Comparison of ENCODE assay signal across 15 cellular contexts in the genomic region with DNA sequence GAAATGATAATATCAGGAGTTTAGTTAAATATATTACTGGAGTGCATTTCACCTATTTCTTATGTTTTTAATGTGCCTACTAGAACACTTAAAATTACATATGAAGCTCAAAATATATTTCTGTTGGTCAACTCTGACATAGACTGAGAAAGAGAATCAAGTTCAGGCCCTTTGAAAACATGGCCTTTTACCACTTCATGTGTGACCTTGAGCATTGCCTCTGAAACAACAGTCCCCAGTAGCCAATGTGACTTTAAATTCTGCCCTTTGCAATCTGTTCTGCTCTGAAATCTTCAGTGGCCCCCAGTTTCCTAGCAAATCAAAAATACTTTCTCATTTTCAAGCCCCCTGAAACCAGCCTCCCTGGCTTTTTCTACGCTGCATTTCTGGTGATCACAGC. TPM values are rescaled to one million over a fixed set of nuclear protein-coding genes. Genes with fewer than 3 reads are reported as not detected.
DNase-seq lines count a peak whose midpoint lies in the region; ATAC-seq and TF ChIP-seq lines count a peak whose summit lies in the region.
"Had no signal": no experiment of that assay in that cellular context is flagged by ENCODE, and none has a peak within 500 bp of the region (broad histone marks: within the 10 kb centered on the region; RNA-seq: fewer than 3 reads in every experiment).

No MANE protein-coding gene starts in this region.

- peaks cover 18 to 24% of the 10 kb centered on the region in 2 donors for H3K4me1 ChIP-seq in adrenal gland (replicated peaks in 1 of 2)
- H3K4me1 ChIP-seq in right cardiac atrium (ENCODE audit: control insufficient read depth, insufficient read depth, low read length): no peaks in the 10 kb centered on the region
- H3K4me1 ChIP-seq in skeletal muscle tissue (ENCODE audit: control insufficient read depth in 3 of 3, insufficient read depth in 3 of 3, low read length in 3 of 3): peaks cover 9 to 15% (median 15%) of the 10 kb centered on the region in 3 donors

- peak overlapping the region; percentile 75 for H3K27ac Mint-ChIP-seq in activated naive CD8-positive, alpha-beta T cell
- H3K27ac Mint-ChIP-seq in activated naive CD8-positive, alpha-beta T cell treated with anti-CD3 and anti-CD28 coated beads, Interleukin-2, amount 50 U/mL, for 24 hours: no peak overlapping the region

- intact Hi-C loops in adrenal gland (cut with DNase I): no loop called here
- intact Hi-C loops in right cardiac atrium (cut with DNase I): no loop called here

- no peaks in the 10 kb centered on the region for H3K27me3 Mint-ChIP-seq in activated naive CD8-positive, alpha-beta T cell
- no peaks in the 10 kb centered on the region for H3K27me3 Mint-ChIP-seq in activated naive CD8-positive, alpha-beta T cell treated with anti-CD3 and anti-CD28 coated beads, Interleukin-2, amount 50 U/mL, for 24 hours

- TF ChIP-seq CTCF in adrenal gland (IDR thresholded peaks at IDR 0.05): no peak

- 77 to 95% (median 82%) methylated on average over 1 of the region's 1 CpG for WGBS in adrenal gland, 4 donors
- 97% methylated on average over 1 of the region's 1 CpG for WGBS in right cardiac atrium

- ATAC-seq in activated naive CD8-positive, alpha-beta T cell treated with anti-CD3 and anti-CD28 coated beads, Interleukin-2, amount 50 U/mL, for 24 hours: no peak
- no peak for ATAC-seq in right cardiac atrium
- ATAC-seq: PC-3 had no signal

- no peak overlapping the region for H3K4me3 ChIP-seq in adrenal gland
- no peak overlapping the region for H3K4me3 ChIP-seq in right cardiac atrium (ENCODE audit: low read length)
- no peak overlapping the region for H3K4me3 ChIP-seq in skeletal muscle tissue (ENCODE audit: low read length in 3 of 3)

- no peak overlapping the region for H3K4me3 Mint-ChIP-seq in activated naive CD8-positive, alpha-beta T cell
- no peak overlapping the region for H3K4me3 Mint-ChIP-seq in activated naive CD8-positive, alpha-beta T cell treated with anti-CD3 and anti-CD28 coated beads, Interleukin-2, amount 50 U/mL, for 24 hours

- peak overlapping the region in 4 of 5 donors; percentile 25 to 46 (median 44) for H3K27ac ChIP-seq in adrenal gland
- peak overlapping the region; percentile 59 for H3K27ac ChIP-seq in right cardiac atrium (ENCODE audit: low read length)
- H3K27ac ChIP-seq in skeletal muscle tissue (ENCODE audit: low read depth, low read length): peak overlapping the region; percentile 8

- H3K9me3 Mint-ChIP-seq in activated naive CD8-positive, alpha-beta T cell (ENCODE audit: low read depth): no peaks in the 10 kb centered on the region
- H3K9me3 Mint-ChIP-seq in activated naive CD8-positive, alpha-beta T cell treated with anti-CD3 and anti-CD28 coated beads, Interleukin-2, amount 50 U/mL, for 24 hours: no peaks in the 10 kb centered on the region

- H3K27me3 ChIP-seq in adrenal gland (no peaks in the 10 kb centered on the region), right cardiac atrium (ENCODE audit: control insufficient read depth, insufficient read depth) (no peaks in the 10 kb centered on the region), skeletal muscle tissue (ENCODE audit: control insufficient read depth in 3 of 3, insufficient read depth in 3 of 3, low read length in 3 of 3) (no peaks in the 10 kb centered on the region)

- peaks cover 0 to 21% of the 10 kb centered on the region in 2 donors for H3K36me3 ChIP-seq in adrenal gland (replicated peaks in 1 of 2)
- peaks cover 27 to 54% (median 53%) of the 10 kb centered on the region in 3 donors for H3K36me3 ChIP-seq in skeletal muscle tissue (ENCODE audit: control insufficient read depth in 3 of 3, insufficient read depth in 3 of 3, low read length in 3 of 3)

- H3K9ac ChIP-seq in skeletal muscle tissue (ENCODE audit: low read depth in 1 of 3, low read length in 3 of 3): no peak overlapping the region

- TF ChIP-seq POLR2A in adrenal gland (IDR thresholded peaks at IDR 0.05): no peak

- H3K4me1 Mint-ChIP-seq in activated naive CD8-positive, alpha-beta T cell (ENCODE audit: low read depth): peaks cover 18% of the 10 kb centered on the region
- peaks cover 18% of the 10 kb centered on the region for H3K4me1 Mint-ChIP-seq in activated naive CD8-positive, alpha-beta T cell treated with anti-CD3 and anti-CD28 coated beads, Interleukin-2, amount 50 U/mL, for 24 hours

- peaks cover 15% of the 10 kb centered on the region for H3K36me3 Mint-ChIP-seq in activated naive CD8-positive, alpha-beta T cell
- H3K36me3 Mint-ChIP-seq in activated naive CD8-positive, alpha-beta T cell treated with anti-CD3 and anti-CD28 coated beads, Interleukin-2, amount 50 U/mL, for 24 hours (ENCODE audit: low read depth): peaks cover 49% of the 10 kb centered on the region

- no peaks in the 10 kb centered on the region for H3K9me3 ChIP-seq in adrenal gland (replicated peaks in 1 of 3)
- H3K9me3 ChIP-seq in right cardiac atrium (ENCODE audit: control insufficient read depth, low read length): no peaks in the 10 kb centered on the region
- no peaks in the 10 kb centered on the region for H3K9me3 ChIP-seq in skeletal muscle tissue (ENCODE audit: control insufficient read depth in 3 of 3, low read length in 3 of 3)

- no peak for DNase-seq in activated naive CD8-positive, alpha-beta T cell treated with anti-CD3 and anti-CD28 coated beads, Interleukin-2, amount 50 U/mL, for 24 hours
- DNase-seq in adrenal gland (no peak), right cardiac atrium (no peak), UCSD-AML1 (lab: John Stamatoyannopoulos, UW; ENCODE audit: unreplicated experiment) (no peak), SIG-M5 (lab: John Stamatoyannopoulos, UW) (no peak)
- no peak for DNase-seq in activated CD4-positive, alpha-beta T cell treated with anti-CD3 and anti-CD28 coated beads for 48 hours
- DNase-seq: 8988T, C1 segment of cervical spinal cord, EL, Karpas-422, NCI-H1105 treated with DMSO at 0.1 percent for 48 hours, NCI-H187, PC-3 had no signal

RNA-seq across cellular contexts. Expression of gene TBC1D14, which starts 50.1 kb away (rescaled TPM):
- total RNA-seq in adrenal gland: 100 to 1,000 TPM in 1 of 8 donors, 10 to 100 TPM in 7; 74.9 to 110 (median 84.3) TPM
- polyA plus RNA-seq in adrenal gland: 10 to 100 TPM; 24.9 to 54.0 (median 28.2) TPM
- 10 to 100 TPM; 36.2 to 44.8 (median 42.5) TPM for total RNA-seq in right cardiac atrium
- polyA plus RNA-seq in right cardiac atrium: 20.1 TPM
- 40.2 TPM for total RNA-seq in skeletal muscle tissue

Comparison
In these comparisons a context has a peak if more than half of its experiments do, and no peak if none do; other contexts are left out.
1. H3K27ac ChIP-seq: peak in every context shown above with its lines; median percentile 59 in right cardiac atrium; 44 in adrenal gland; 8 in skeletal muscle tissue.